1 cellular context compared by ENCODE assay signal in genomic region chr1:207711285-207711684, GRCh38.
TF ChIP-seq lines count a peak whose summit lies in the region.

No MANE protein-coding gene starts in this region.

TF ChIP-seq in SK-N-SH treated with all-trans-retinoic acid at 6 μM for 48 hours, 23 proteins besides CTCF, POLR2A, EP300 and RAD21 (continued from another document):
- no peak for TF ChIP-seq ZNF565 (CRISPR knock-in tag; conservative IDR thresholded peaks at IDR 0.05; ENCODE audit: low read depth)
TF ChIP-seq in SK-N-SH treated with all-trans-retinoic acid at 6 μM for 48 hours: peak in this region for 0.
